ENCODE assay signal across 22 cellular contexts in the genomic region with DNA sequence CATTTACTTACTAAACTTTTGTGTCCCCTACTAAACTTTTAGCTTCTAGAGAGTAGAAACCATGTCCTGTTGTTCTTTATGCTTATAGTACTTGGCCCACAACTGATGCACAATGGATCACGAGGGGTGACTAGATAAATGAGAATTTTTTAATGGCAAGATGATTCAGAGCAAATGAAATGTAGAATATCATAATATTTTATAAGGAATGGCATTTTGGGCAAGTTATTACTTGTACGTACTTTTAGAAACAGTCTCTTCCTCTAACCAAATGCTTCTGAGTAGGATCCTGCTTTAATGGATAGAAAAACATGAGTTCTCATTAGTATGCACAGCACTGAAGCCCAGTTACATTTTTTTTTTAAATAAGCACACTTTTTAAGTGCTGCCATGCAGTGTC.
DNase-seq lines count a peak whose midpoint lies in the region; ATAC-seq and TF ChIP-seq lines count a peak whose summit lies in the region.
"Had no signal": no experiment of that assay in that cellular context is flagged by ENCODE, and none has a peak within 500 bp of the region (broad histone marks: within the 10 kb centered on the region; RNA-seq: fewer than 3 reads in every experiment).

No MANE protein-coding gene starts in this region.

- TF ChIP-seq CTCF in fibroblast of mammary gland (conservative IDR thresholded peaks at IDR 0.05; ENCODE audit: control insufficient read depth, insufficient read depth, low read depth, low read length): no peak
- no peak for TF ChIP-seq CTCF in spleen (IDR thresholded peaks at IDR 0.05 in 8 of 11, conservative IDR thresholded peaks at IDR 0.05 in 3 of 11)

- H3K9me3 Mint-ChIP-seq in activated naive CD4-positive, alpha-beta T cell treated with anti-CD3 and anti-CD28 coated beads, Interleukin-2, amount 50 U/mL, for 24 hours: no peaks in the 10 kb centered on the region
- no peaks in the 10 kb centered on the region for H3K9me3 Mint-ChIP-seq in T-cell
- H3K9me3 Mint-ChIP-seq: activated T-cell treated with anti-CD3 and anti-CD28 coated beads, Interleukin-2, amount 50 U/mL, for 72 hours had no signal

- no peaks in the 10 kb centered on the region for H3K36me3 Mint-ChIP-seq in activated naive CD4-positive, alpha-beta T cell treated with anti-CD3 and anti-CD28 coated beads, Interleukin-2, amount 50 U/mL, for 24 hours
- H3K36me3 Mint-ChIP-seq in T-cell: peaks cover 4% of the 10 kb centered on the region

- 94 to 96% (median 94%) methylated on average over 2 of the region's 2 CpGs for WGBS in spleen, 5 donors

- H3K27me3 Mint-ChIP-seq in activated naive CD4-positive, alpha-beta T cell treated with anti-CD3 and anti-CD28 coated beads, Interleukin-2, amount 50 U/mL, for 24 hours: no peaks in the 10 kb centered on the region
- no peaks in the 10 kb centered on the region for H3K27me3 Mint-ChIP-seq in T-cell

- H3K4me3 ChIP-seq in fibroblast of mammary gland (ENCODE audit: control insufficient read depth, low read depth, low read length) (no peak overlapping the region), spleen (no peak overlapping the region)
- H3K4me3 ChIP-seq: esophagus muscularis mucosa, psoas muscle, SJSA1, stomach, tibial artery had no signal

- CTCF ChIA-PET in T-cell (lab: Charles Lee): interaction anchor here in 1 of 2 donors (1.5 kb wide), 1 partner anchor 199 kb away, joined by 4 read pairs; no protein-coding TSS in a partner anchor

- no peaks in the 10 kb centered on the region for H3K27me3 ChIP-seq in spleen (replicated peaks in 1 of 7)
- H3K27me3 ChIP-seq: esophagus muscularis mucosa, SJSA1, stomach, tibial artery had no signal

- peak overlapping the region in 5 of 8 donors; percentile 2 to 79 (median 58) for H3K27ac ChIP-seq in spleen
- H3K27ac ChIP-seq: psoas muscle, SJSA1, stomach had no signal

- intact Hi-C loops in spleen (cut with DNase I; ENCODE audit: low total_unique reads): no loop called here

- POLR2A ChIA-PET in T-cell (lab: Charles Lee): no interaction called here

- TF ChIP-seq POLR2A in spleen (IDR thresholded peaks at IDR 0.05): no peak

- peak overlapping the region; percentile 55 for H3K27ac Mint-ChIP-seq in activated naive CD4-positive, alpha-beta T cell treated with anti-CD3 and anti-CD28 coated beads, Interleukin-2, amount 50 U/mL, for 24 hours
- peak overlapping the region in 1 of 2 donors; percentile 84 for H3K27ac Mint-ChIP-seq in T-cell

- peaks cover 0 to 75% (median 34%) of the 10 kb centered on the region in 6 donors for H3K4me1 ChIP-seq in spleen

- no peak for ATAC-seq in T-cell (replicated peaks in 1 of 4)

- DNase-seq in activated naive CD4-positive, alpha-beta T cell (lab: John Stamatoyannopoulos, UW): no peak
- DNase-seq in T-cell (no peak), fibroblast of mammary gland (ENCODE audit: low read depth) (peak; percentile 10), spleen (no peak), COR-L47 (lab: John Stamatoyannopoulos, UW) (no peak), C1 segment of cervical spinal cord (lab: John Stamatoyannopoulos, UW) (no peak), hippocampal formation (lab: John Stamatoyannopoulos, UW) (no peak)
- DNase-seq: 8988T; activated naive CD4-positive, alpha-beta T cell treated with anti-CD3 and anti-CD28 coated beads, Interleukin-2, amount 50 U/mL, for 16 hours; DMS79; effector CD8-positive, alpha-beta T cell; GOT3; NCI-H1694 treated with DMSO at 0.1 percent for 48 hours; NCI-H2171; psoas muscle; stimulated activated CD8-positive, alpha-beta memory T cell treated with anti-CD3 and anti-CD28 coated beads, Interleukin-4, amount 100 ng/mL, for 48 hours; stomach; tibial artery had no signal

- peaks cover 73% of the 10 kb centered on the region for H3K4me1 Mint-ChIP-seq in activated naive CD4-positive, alpha-beta T cell treated with anti-CD3 and anti-CD28 coated beads, Interleukin-2, amount 50 U/mL, for 24 hours
- peaks cover 59 to 65% (median 60%) of the 10 kb centered on the region in 3 donors for H3K4me1 Mint-ChIP-seq in T-cell

- no peaks in the 10 kb centered on the region for H3K36me3 ChIP-seq in spleen
- H3K36me3 ChIP-seq: esophagus muscularis mucosa, SJSA1, stomach, tibial artery had no signal

- H3K4me3 Mint-ChIP-seq in activated naive CD4-positive, alpha-beta T cell treated with anti-CD3 and anti-CD28 coated beads, Interleukin-2, amount 50 U/mL, for 24 hours: no peak overlapping the region
- peak overlapping the region in 2 of 3 donors; percentile 1 to 66 for H3K4me3 Mint-ChIP-seq in T-cell
- H3K4me3 Mint-ChIP-seq: activated T-cell treated with anti-CD3 and anti-CD28 coated beads, Interleukin-2, amount 50 U/mL, for 72 hours had no signal

- no peaks in the 10 kb centered on the region for H3K9me3 ChIP-seq in spleen
- H3K9me3 ChIP-seq: esophagus muscularis mucosa, psoas muscle, SJSA1, stomach, tibial artery had no signal
